ENCODE assay signal across 21 cellular contexts in the genomic region with DNA sequence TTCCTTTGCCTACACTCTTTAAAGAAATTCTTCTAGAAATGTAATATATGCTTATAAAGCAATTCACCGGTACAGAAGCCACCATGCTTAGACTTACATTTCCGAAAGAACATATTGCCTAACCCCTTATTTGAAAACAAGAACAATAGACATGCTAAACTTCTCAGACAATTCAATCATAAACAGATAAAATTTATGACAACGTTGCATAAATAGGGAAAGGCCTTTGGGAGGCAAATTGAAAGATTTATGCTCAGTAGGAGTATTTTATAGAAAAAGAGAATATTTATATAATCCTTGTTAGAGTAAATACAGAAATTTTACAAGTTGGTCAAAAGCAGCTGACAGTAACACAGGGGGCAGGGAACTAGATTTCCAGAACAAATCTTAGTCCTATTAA. TPM values are rescaled to one million over a fixed set of nuclear protein-coding genes. Genes with fewer than 3 reads are reported as not detected.
DNase-seq lines count a peak whose midpoint lies in the region; ATAC-seq, FAIRE-seq and TF ChIP-seq lines count a peak whose summit lies in the region.
"Had no signal": no experiment of that assay in that cellular context is flagged by ENCODE, and none has a peak within 500 bp of the region (broad histone marks: within the 10 kb centered on the region; RNA-seq: fewer than 3 reads in every experiment).

No MANE protein-coding gene starts in this region.

- no peak for TF ChIP-seq CTCF in A549 (IDR thresholded peaks at IDR 0.05)
- TF ChIP-seq CTCF in IMR-90 (conservative IDR thresholded peaks at IDR 0.05; ENCODE audit: low read depth, low read length) = no peak

- no peak overlapping the region for H2BK15ac ChIP-seq in IMR-90 (ENCODE audit: low read depth, low read length)

- no peak overlapping the region for H3K27ac Mint-ChIP-seq in activated T-helper 1 cell treated with anti-CD3 and anti-CD28 coated beads, Interleukin-12 subunit alpha, Interleukin-12 subunit beta, Interleukin-2, Interleukin-4 antibody, amounts not matched to agents 30 ng/mL and 10 ng/mL and 1 ng/mL, durations not matched to agents 14 hours and 24 hours and 36 hours
- H3K27ac Mint-ChIP-seq: B cell; CD4-positive, alpha-beta T cell; CD8-positive, alpha-beta T cell had no signal

- H3K4me3 Mint-ChIP-seq in activated T-helper 1 cell treated with anti-CD3 and anti-CD28 coated beads, Interleukin-12 subunit alpha, Interleukin-12 subunit beta, Interleukin-2, Interleukin-4 antibody, amounts not matched to agents 30 ng/mL and 10 ng/mL and 1 ng/mL, durations not matched to agents 14 hours and 24 hours and 36 hours = no peak overlapping the region
- H3K4me3 Mint-ChIP-seq: B cell; CD4-positive, alpha-beta T cell; CD8-positive, alpha-beta T cell had no signal

- FAIRE-seq in A549 (lab: Jason Lieb, UNC) (no peak), islet of Langerhans (lab: Jason Lieb, UNC) (peak; percentile 76)
- FAIRE-seq: A204.1, G401.6, GM12891, GM19239 had no signal

- H3K36me3 ChIP-seq in IMR-90 (ENCODE audit: control insufficient read depth, insufficient read depth, low read length) = no peaks in the 10 kb centered on the region
- H3K36me3 ChIP-seq: BLaER1 treated with 17β-estradiol and CSF1 and Interleukin-3, amounts not matched to agents 10 nM and 100 nM had no signal

- POLR2A ChIA-PET in A549 (lab: Yijun Ruan, JAX) (no interaction called here), IMR-90 (lab: Charles Lee; ENCODE audit: unreplicated experiment) (no interaction called here)

- ATAC-seq in A549 (no peak), IMR-90 (ENCODE audit: low read depth) (no peak)
- ATAC-seq: CD8-positive, alpha-beta T cell had no signal

- H3K4ac ChIP-seq in IMR-90 (ENCODE audit: low read depth, low read length) = no peak overlapping the region

- H3K27ac ChIP-seq in A549 (no peak overlapping the region), IMR-90 (ENCODE audit: insufficient read depth, low read length) (no peak overlapping the region)
- H3K27ac ChIP-seq: BLaER1 treated with 17β-estradiol and CSF1 and Interleukin-3, amounts not matched to agents 10 nM and 100 nM; C4-2B had no signal

- no peaks in the 10 kb centered on the region for H3K27me3 ChIP-seq in IMR-90 (ENCODE audit: control insufficient read depth, insufficient read depth, low read length)
- H3K27me3 ChIP-seq: BLaER1 treated with 17β-estradiol and CSF1 and Interleukin-3, amounts not matched to agents 10 nM and 100 nM had no signal

- DNase-seq in A549 (ENCODE audit: low read depth in 1 of 2, low spot score in 1 of 2) (no peak), IMR-90 (no peak), NCI-H446 (lab: John Stamatoyannopoulos, UW) (no peak)
- no peak for DNase-seq in activated T-helper 1 cell treated with anti-CD3 and anti-CD28 coated beads, Interleukin-12 subunit alpha, Interleukin-12 subunit beta, Interleukin-2, Interleukin-4 antibody, amounts not matched to agents 30 ng/mL and 10 ng/mL and 1 ng/mL, durations not matched to agents 14 hours and 24 hours and 36 hours (ENCODE audit: low spot score)
- DNase-seq: 8988T; AML-193; Caco-2; Calu3; CD4-positive, alpha-beta T cell; CD8-positive, alpha-beta T cell; DMS79 treated with DMSO at 0.1 percent for 48 hours; GF-D8 had no signal

- TF ChIP-seq POLR2A in A549 (IDR thresholded peaks at IDR 0.05; ENCODE audit: low read length) (no peak), IMR-90 (IDR thresholded peaks at IDR 0.05; ENCODE audit: low read depth, low read length) (no peak)

- no peak overlapping the region for H3K23ac ChIP-seq in IMR-90 (ENCODE audit: low read depth, low read length)

- H2AK5ac ChIP-seq in IMR-90 (ENCODE audit: low read depth, low read length) = no peak overlapping the region

- intact Hi-C loops in IMR-90 (cut with micrococcal nuclease) = no loop called here
- intact Hi-C loops in activated T-helper 1 cell treated with anti-CD3 and anti-CD28 coated beads, Interleukin-12 subunit alpha, Interleukin-12 subunit beta, Interleukin-2, Interleukin-4 antibody, amounts not matched to agents 30 ng/mL and 10 ng/mL and 1 ng/mL, durations not matched to agents 14 hours and 24 hours and 36 hours (cut with micrococcal nuclease) = no loop called here

- H3K9me3 Mint-ChIP-seq in activated T-helper 1 cell treated with anti-CD3 and anti-CD28 coated beads, Interleukin-12 subunit alpha, Interleukin-12 subunit beta, Interleukin-2, Interleukin-4 antibody, amounts not matched to agents 30 ng/mL and 10 ng/mL and 1 ng/mL, durations not matched to agents 14 hours and 24 hours and 36 hours = no peaks in the 10 kb centered on the region
- H3K9me3 Mint-ChIP-seq: CD4-positive, alpha-beta T cell; CD8-positive, alpha-beta T cell had no signal

- H3K18ac ChIP-seq in IMR-90 (ENCODE audit: low read depth, low read length) = no peak overlapping the region

- no peak overlapping the region for H3K56ac ChIP-seq in IMR-90 (ENCODE audit: extremely low read depth, insufficient read depth, low read length)

- H4K20me1 ChIP-seq in IMR-90 (ENCODE audit: insufficient read depth, low read length) = no peaks in the 10 kb centered on the region
- H4K20me1 ChIP-seq: BLaER1 treated with 17β-estradiol and CSF1 and Interleukin-3, amounts not matched to agents 10 nM and 100 nM had no signal

- no peak overlapping the region for H4K8ac ChIP-seq in IMR-90 (ENCODE audit: low read depth in 2 of 2, low read length in 2 of 2)

- no peak overlapping the region for H3K14ac ChIP-seq in IMR-90 (replicated peaks; ENCODE audit: low read depth, low read length)

- H2AK9ac ChIP-seq in IMR-90 (replicated peaks; ENCODE audit: low read depth, low read length, poor library complexity) = no peak overlapping the region

- BruUV-seq in IMR-90 (replicated peaks; lab: Mats Ljungman, UMichigan) = no TSS peak

- H2BK20ac ChIP-seq in IMR-90 (ENCODE audit: low read depth, low read length) = no peak overlapping the region

- no peak overlapping the region for H2BK120ac ChIP-seq in IMR-90 (ENCODE audit: low read depth, low read length)

- H3K36me3 Mint-ChIP-seq in activated T-helper 1 cell treated with anti-CD3 and anti-CD28 coated beads, Interleukin-12 subunit alpha, Interleukin-12 subunit beta, Interleukin-2, Interleukin-4 antibody, amounts not matched to agents 30 ng/mL and 10 ng/mL and 1 ng/mL, durations not matched to agents 14 hours and 24 hours and 36 hours (ENCODE audit: low read depth) = no peaks in the 10 kb centered on the region
- H3K36me3 Mint-ChIP-seq: CD8-positive, alpha-beta T cell had no signal

- H3K4me1 Mint-ChIP-seq in activated T-helper 1 cell treated with anti-CD3 and anti-CD28 coated beads, Interleukin-12 subunit alpha, Interleukin-12 subunit beta, Interleukin-2, Interleukin-4 antibody, amounts not matched to agents 30 ng/mL and 10 ng/mL and 1 ng/mL, durations not matched to agents 14 hours and 24 hours and 36 hours (ENCODE audit: low read depth) = no peaks in the 10 kb centered on the region
- H3K4me1 Mint-ChIP-seq: B cell had no signal

- H3K4me2 ChIP-seq in A549 = no peak overlapping the region
- H3K4me2 ChIP-seq in IMR-90 (ENCODE audit: low read depth, low read length) = no peak overlapping the region
- H3K4me2 ChIP-seq: BLaER1 treated with 17β-estradiol and CSF1 and Interleukin-3, amounts not matched to agents 10 nM and 100 nM had no signal

- no peak overlapping the region for H4K91ac ChIP-seq in IMR-90 (ENCODE audit: insufficient read depth, low read depth, low read length)

- no peak for TF ChIP-seq EP300 in A549 (IDR thresholded peaks at IDR 0.05)

- H2BK5ac ChIP-seq in IMR-90 (ENCODE audit: low read depth, low read length, poor library complexity, severe bottlenecking) = no peak overlapping the region

- in situ Hi-C loops in IMR-90 (cut with MboI; ENCODE audit: low sequenced_read_pairs) = no loop called here

- H3K4me1 ChIP-seq in A549 (no peaks in the 10 kb centered on the region), IMR-90 (ENCODE audit: control insufficient read depth, insufficient read depth, low read length) (no peaks in the 10 kb centered on the region)
- H3K4me1 ChIP-seq: BLaER1 treated with 17β-estradiol and CSF1 and Interleukin-3, amounts not matched to agents 10 nM and 100 nM; Caco-2 had no signal

- H3K4me3 ChIP-seq in A549 (no peak overlapping the region), IMR-90 (ENCODE audit: insufficient read depth, low read depth, low read length) (no peak overlapping the region)
- H3K4me3 ChIP-seq: BLaER1 treated with 17β-estradiol and CSF1 and Interleukin-3, amounts not matched to agents 10 nM and 100 nM had no signal

- H3K9me3 ChIP-seq in A549 (no peaks in the 10 kb centered on the region), IMR-90 (ENCODE audit: control insufficient read depth, insufficient read depth, low read length) (no peaks in the 10 kb centered on the region)
- H3K9me3 ChIP-seq: BLaER1 treated with 17β-estradiol and CSF1 and Interleukin-3, amounts not matched to agents 10 nM and 100 nM; Caco-2 had no signal

- no peak overlapping the region for H3K9ac ChIP-seq in IMR-90 (ENCODE audit: low read depth, low read length)
- H3K9ac ChIP-seq: BLaER1 treated with 17β-estradiol and CSF1 and Interleukin-3, amounts not matched to agents 10 nM and 100 nM had no signal

- CTCF ChIA-PET in A549 (lab: Yijun Ruan, JAX) = interaction anchor here (0.6 kb wide), 1 partner anchor 317 kb away, joined by 3 read pairs; no protein-coding TSS in a partner anchor
- CTCF ChIA-PET in IMR-90 (lab: Yijun Ruan, JAX) = no interaction called here

- H3K79me1 ChIP-seq in IMR-90 (ENCODE audit: low read depth in 1 of 2, low read length in 2 of 2) = no peaks in the 10 kb centered on the region

- no peak overlapping the region for H2AFZ ChIP-seq in IMR-90 (replicated peaks; ENCODE audit: low read length, poor library complexity)

- peaks cover 4% of the 10 kb centered on the region for H3K27me3 Mint-ChIP-seq in activated T-helper 1 cell treated with anti-CD3 and anti-CD28 coated beads, Interleukin-12 subunit alpha, Interleukin-12 subunit beta, Interleukin-2, Interleukin-4 antibody, amounts not matched to agents 30 ng/mL and 10 ng/mL and 1 ng/mL, durations not matched to agents 14 hours and 24 hours and 36 hours (ENCODE audit: insufficient read depth)

- no peak overlapping the region for H4K5ac ChIP-seq in IMR-90 (ENCODE audit: low read depth, low read length)

- TF ChIP-seq RAD21 in A549 (conservative IDR thresholded peaks at IDR 0.05 in 1 of 2, IDR thresholded peaks at IDR 0.05 in 1 of 2) (no peak), IMR-90 (IDR thresholded peaks at IDR 0.05; ENCODE audit: low read length) (no peak)

- WGBS in A549 (ENCODE audit: missing lambda C conversion rate) = 59% methylated on average over 3 of the region's 3 CpGs
- WGBS in IMR-90 (ENCODE audit: extremely low coverage in 2 of 2, insufficient read length in 1 of 2), 2 experiments = no CpG with 5 or more reads among the region's 3 CpGs

- H3K9me1 ChIP-seq in IMR-90 (ENCODE audit: insufficient read depth, low read length) = no peaks in the 10 kb centered on the region

- dilution Hi-C loops in IMR-90 (cut with HindIII; ENCODE audit: low sequenced_read_pairs, unreplicated experiment) = no loop called here

RNA-seq across cellular contexts. Expression of a gene that starts 16.2 kb away (rescaled TPM):
- polyA plus RNA-seq in A549 (2011; rRNA removed) (0.04 and 0.05 TPM in 2 replicates), A549 (2017; fragmentation: RNase III; extraction: RNeasy Plus Mini Kit Qiagen cat#74134 plus additional on column Dnase treatment) (0.04 TPM in 1 of 3 replicates, not detected in the others), IMR-90 (2012; rRNA removed) (not detected in 2 replicates)
- polyA plus RNA-seq in A549 (2012; cell fraction: cytosol; rRNA removed) = 0.01 TPM in 1 of 2 replicates, not detected in the other
- polyA plus RNA-seq in A549 (2012; cell fraction: nucleus; rRNA removed) = not detected in 2 replicates
- polyA minus RNA-seq in A549 (2011; rRNA and poly(A)+ RNA removed) = 0.10 TPM in 1 of 2 replicates, not detected in the other
- not detected in 2 replicates for total RNA-seq in IMR-90 (2012; rRNA removed)
- polyA plus RNA-seq in IMR-90 (2012; cell fraction: cytosol; rRNA removed) = not detected in 2 replicates
- polyA plus RNA-seq in IMR-90 (2012; cell fraction: nucleus; rRNA removed; ENCODE audit: low replicate concordance) = 0.03 TPM in 1 of 2 replicates, not detected in the other
- 0.20 TPM in 1 of 2 replicates, not detected in the other for total RNA-seq in activated T-helper 1 cell treated with anti-CD3 and anti-CD28 coated beads, Interleukin-12 subunit alpha, Interleukin-12 subunit beta, Interleukin-2, Interleukin-4 antibody, amounts not matched to agents 30 ng/mL and 10 ng/mL and 1 ng/mL, durations not matched to agents 14 hours and 24 hours and 36 hours
- total RNA-seq: B cell; Caco-2; Calu3; CD4-positive, alpha-beta T cell; CD8-positive, alpha-beta T cell had no signal
- polyA plus RNA-seq: BJ had no signal
